Comparison of ENCODE assay signal across 22 cellular contexts in genomic region chr21:41318218-41318617, GRCh38. TPM values are rescaled to one million over a fixed set of nuclear protein-coding genes. Genes with fewer than 3 reads are reported as not detected.
"Had no signal": no experiment of that assay in that cellular context is flagged by ENCODE, and none has a peak within 500 bp of the region (broad histone marks: within the 10 kb centered on the region; RNA-seq: fewer than 3 reads in every experiment).

No MANE protein-coding gene starts in this region.

- H3K4me3 ChIP-seq: lower lobe of right lung, right atrium auricular region, vagina had no signal

- ATAC-seq: foreskin keratinocyte; left colon; stimulated activated naive CD8-positive, alpha-beta T cell treated with anti-CD3 and anti-CD28 coated beads, Interleukin-15, Interleukin-2, amounts not matched to agents 100 U/mL and 50 U/mL, for 24 hours had no signal

- H3K36me3 ChIP-seq: lower lobe of right lung, right atrium auricular region, vagina, WERI-Rb-1 had no signal

- H3K9me3 ChIP-seq: lower lobe of right lung, right atrium auricular region, vagina had no signal

- H3K4me1 ChIP-seq: foreskin keratinocyte had no signal

- DNase-seq: activated CD4-positive, alpha-beta T cell treated with anti-CD3 and anti-CD28 coated beads, Interleukin-2, amount 50 U/mL, for 48 hours; activated gamma-delta T cell treated with Interleukin-2 at 50 U/mL for 16 hours; activated naive CD8-positive, alpha-beta T cell treated with anti-CD3 and anti-CD28 coated beads for 36 hours; amniotic stem cell; endodermal cell; foreskin keratinocyte; hippocampal formation; islet precursor cell; left colon; lower lobe of right lung; nephron progenitor cell; nucleus accumbens; stimulated activated naive CD8-positive, alpha-beta T cell treated with anti-CD3 and anti-CD28 coated beads, Interleukin-15, Interleukin-2, amounts not matched to agents 100 U/mL and 50 U/mL, for 24 hours; T-helper 2 cell; WERI-Rb-1 had no signal

- H3K27ac ChIP-seq: epithelial cell of prostate, foreskin keratinocyte, lower lobe of right lung, right atrium auricular region, vagina, WERI-Rb-1 had no signal

RNA-seq across cellular contexts. Expression of gene FAM3B, which starts 1.6 kb away (rescaled TPM):
- total RNA-seq: activated naive CD8-positive, alpha-beta T cell treated with anti-CD3 and anti-CD28 coated beads for 36 hours; cardiac septum; dermis microvascular lymphatic vessel endothelial cell; fibroblast of lung; foreskin keratinocyte; right atrium auricular region; skeletal muscle tissue had no signal
- polyA plus RNA-seq: fibroblast of lung, foreskin keratinocyte had no signal
